In the genomic region with DNA sequence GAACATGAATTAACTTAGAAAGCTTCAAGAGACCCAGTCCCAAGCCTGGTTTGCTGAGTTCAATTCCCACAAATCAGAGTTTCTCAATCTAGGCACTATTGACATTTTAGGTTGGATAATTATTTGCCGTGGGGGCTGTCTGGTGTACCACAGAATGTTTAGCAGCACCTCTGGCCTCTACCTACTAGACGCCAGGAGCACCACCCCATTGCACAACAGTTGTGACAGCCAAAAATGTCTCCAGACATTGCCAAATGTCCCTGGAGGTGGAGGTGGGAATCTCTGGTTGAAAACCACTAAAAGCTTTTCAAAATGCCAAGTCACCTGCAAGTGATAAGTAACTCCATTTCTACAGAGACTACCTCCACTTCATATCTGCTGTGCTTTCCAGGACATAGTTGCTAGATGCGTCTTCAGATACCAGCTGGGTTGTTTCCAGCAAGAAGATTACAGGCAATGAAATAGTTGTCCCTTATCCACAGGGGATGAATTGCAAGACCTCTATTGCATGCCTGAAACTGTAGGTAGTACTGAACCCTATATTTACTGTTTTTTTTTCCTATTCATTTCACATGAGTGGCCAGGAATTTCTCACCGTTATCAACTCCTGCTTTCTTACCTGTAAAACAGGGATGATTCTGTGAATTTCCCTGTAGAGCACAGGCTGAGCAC, we compare ENCODE assay signal across 16 cellular contexts.
DNase-seq lines count a peak whose midpoint lies in the region; ATAC-seq, FAIRE-seq and TF ChIP-seq lines count a peak whose summit lies in the region.
"Had no signal": no experiment of that assay in that cellular context is flagged by ENCODE, and none has a peak within 500 bp of the region (broad histone marks: within the 10 kb centered on the region; RNA-seq: fewer than 3 reads in every experiment).

No MANE protein-coding gene starts in this region.

- no peaks in the 10 kb centered on the region for H3K36me3 ChIP-seq in K562 (ENCODE audit: control insufficient read depth, insufficient read depth, low read length)
- H3K36me3 ChIP-seq in right lobe of liver = no peaks in the 10 kb centered on the region
- H3K36me3 ChIP-seq: BLaER1 had no signal

- FAIRE-seq in K562 (lab: Jason Lieb, UNC) = peak; percentile 15
- no peak for FAIRE-seq in GM12892 (lab: Jason Lieb, UNC)

- intact Hi-C loops in K562 (cut with micrococcal nuclease) = no loop called here
- intact Hi-C loops in right lobe of liver (cut with DNase I) = no loop called here

- DNase-seq in K562 (ENCODE audit: extremely low read depth in 1 of 4, low spot score in 3 of 4) (no peak), islet precursor cell (peak; percentile 62), right lobe of liver (peak; percentile 27 to 69 (median 62)), renal cortical epithelial cell (ENCODE audit: low read depth) (peak; percentile 1), RKO (ENCODE audit: low spot score) (no peak), GM12892 (ENCODE audit: insufficient read length) (no peak)
- DNase-seq: 8988T; CD4-positive, alpha-beta memory T cell; DMS79 treated with DMSO at 0.1 percent for 48 hours; GF-D8; H7; HFFc6 had no signal

- TF ChIP-seq RAD21 in K562 (CRISPR knock-in tag; conservative IDR thresholded peaks at IDR 0.05 in 1 of 2, IDR thresholded peaks at IDR 0.05 in 1 of 2) = no peak

- TF ChIP-seq POLR2A in K562 (conservative IDR thresholded peaks at IDR 0.05) = no peak
- no peak for TF ChIP-seq POLR2A in right lobe of liver (IDR thresholded peaks at IDR 0.05)
- no peak for TF ChIP-seq POLR2A in GM12892 (IDR thresholded peaks at IDR 0.05; ENCODE audit: low read depth, low read length)

- ATAC-seq in K562 (no peak), right lobe of liver (peak; percentile 77 to 91 (median 90)), HG02885 (IDR thresholded peaks at IDR 0.05; ENCODE audit: poor library complexity, unreplicated experiment) (no peak)
- ATAC-seq: GM23338, HCT116 had no signal

- H4K20me1 ChIP-seq in K562 (replicated peaks; ENCODE audit: control insufficient read depth, insufficient read depth, low read length) = no peaks in the 10 kb centered on the region
- H4K20me1 ChIP-seq: BLaER1 had no signal

- H2AFZ ChIP-seq in K562 (ENCODE audit: low read depth, low read length) = no peak overlapping the region
- H2AFZ ChIP-seq: GM23338 had no signal

- no peak overlapping the region for H3K4me2 ChIP-seq in K562 (ENCODE audit: insufficient read depth, low read length)
- H3K4me2 ChIP-seq: BLaER1, GM23338 had no signal

- H3K9ac ChIP-seq in K562 (ENCODE audit: insufficient read depth in 1 of 2, low read depth in 2 of 2, low read length in 2 of 2) = no peak overlapping the region
- H3K9ac ChIP-seq: BLaER1 had no signal

- H3K4me3 ChIP-seq in K562 (no peak overlapping the region), right lobe of liver (no peak overlapping the region)
- H3K4me3 ChIP-seq: BLaER1, GM23338 had no signal

- POLR2A ChIA-PET in K562 (lab: Yijun Ruan, JAX) = no interaction called here

- no peak for TF ChIP-seq EP300 in K562 (IDR thresholded peaks at IDR 0.05; ENCODE audit: low read length)

- H3K4me1 ChIP-seq in K562 (replicated peaks in 1 of 2; ENCODE audit: control insufficient read depth in 2 of 2, insufficient read depth in 2 of 2, low read length in 2 of 2) = no peaks in the 10 kb centered on the region
- H3K4me1 ChIP-seq in right lobe of liver = peaks cover 0 to 12% (median 0%) of the 10 kb centered on the region in 4 donors
- H3K4me1 ChIP-seq: BLaER1 had no signal

- 19% methylated on average over 4 of the region's 4 CpGs for WGBS in K562 (ENCODE audit: insufficient coverage, low coverage, missing lambda C conversion rate)
- WGBS in right lobe of liver (ENCODE audit: insufficient coverage, low coverage, low lambda C conversion rate, missing lambda C conversion rate) = 81% methylated on average over 3 of the region's 4 CpGs

- no TSS peak for BruUV-seq in K562 (replicated peaks; lab: Mats Ljungman, UMichigan)

- H3K9me3 ChIP-seq in K562 (replicated peaks; ENCODE audit: control insufficient read depth, insufficient read depth, low read depth, low read length) = no peaks in the 10 kb centered on the region
- no peaks in the 10 kb centered on the region for H3K9me3 ChIP-seq in right lobe of liver
- H3K9me3 ChIP-seq: BLaER1 had no signal

- H3K27ac ChIP-seq in K562 (ENCODE audit: extremely low read depth, low read depth, low read length) (no peak overlapping the region), right lobe of liver (no peak overlapping the region)
- H3K27ac ChIP-seq: BLaER1 had no signal

- H3K79me2 ChIP-seq in K562 (ENCODE audit: control insufficient read depth, insufficient read depth, low read length) = no peaks in the 10 kb centered on the region

- H3K9me1 ChIP-seq in K562 (ENCODE audit: control insufficient read depth, insufficient read depth, low read length) = no peaks in the 10 kb centered on the region

- H3K27me3 ChIP-seq in K562 (ENCODE audit: control insufficient read depth in 2 of 2, insufficient read depth in 2 of 2, low read length in 2 of 2) (no peaks in the 10 kb centered on the region; a peak in 1 of 5 replicates), right lobe of liver (no peaks in the 10 kb centered on the region)
- H3K27me3 ChIP-seq: BLaER1 had no signal

- in situ Hi-C loops in K562 (cut with MboI) = no loop called here

- CTCF ChIA-PET in K562 (lab: Yijun Ruan, JAX; ENCODE audit: low intra/inter-chr PET ratio) = no interaction called here

- TF ChIP-seq CTCF in K562 (IDR thresholded peaks at IDR 0.05 in 2 of 3, conservative IDR thresholded peaks at IDR 0.05 in 1 of 3; ENCODE audit: insufficient read depth in 2 of 3, low read depth in 1 of 3, low read length in 3 of 3) = no peak
- peak in 1 of 4 donors; percentile 13 for TF ChIP-seq CTCF in right lobe of liver (IDR thresholded peaks at IDR 0.05)

TF ChIP-seq in K562, 482 proteins besides CTCF, POLR2A, EP300 and RAD21:
- no peak for TF ChIP-seq BCOR (IDR thresholded peaks at IDR 0.05)
- TF ChIP-seq, protein P1, sequence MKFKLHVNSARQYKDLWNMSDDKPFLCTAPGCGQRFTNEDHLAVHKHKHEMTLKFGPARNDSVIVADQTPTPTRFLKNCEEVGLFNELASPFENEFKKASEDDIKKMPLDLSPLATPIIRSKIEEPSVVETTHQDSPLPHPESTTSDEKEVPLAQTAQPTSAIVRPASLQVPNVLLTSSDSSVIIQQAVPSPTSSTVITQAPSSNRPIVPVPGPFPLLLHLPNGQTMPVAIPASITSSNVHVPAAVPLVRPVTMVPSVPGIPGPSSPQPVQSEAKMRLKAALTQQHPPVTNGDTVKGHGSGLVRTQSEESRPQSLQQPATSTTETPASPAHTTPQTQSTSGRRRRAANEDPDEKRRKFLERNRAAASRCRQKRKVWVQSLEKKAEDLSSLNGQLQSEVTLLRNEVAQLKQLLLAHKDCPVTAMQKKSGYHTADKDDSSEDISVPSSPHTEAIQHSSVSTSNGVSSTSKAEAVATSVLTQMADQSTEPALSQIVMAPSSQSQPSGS (CRISPR knock-in tag; IDR thresholded peaks at IDR 0.05) = no peak
- no peak for TF ChIP-seq COPS2 (conservative IDR thresholded peaks at IDR 0.05)
- no peak for TF ChIP-seq SMC3 (conservative IDR thresholded peaks at IDR 0.05; ENCODE audit: insufficient read depth, low read depth, low read length)
- TF ChIP-seq FUS (optimal IDR thresholded peaks at IDR 0.05; ENCODE audit: low read depth, low read length) = no peak
- no peak for TF ChIP-seq PML (IDR thresholded peaks at IDR 0.05; ENCODE audit: low read length)
- peak; percentile 78 for TF ChIP-seq CEBPB (tag; IDR thresholded peaks at IDR 0.05)
- no peak for TF ChIP-seq SIN3B (IDR thresholded peaks at IDR 0.05; ENCODE audit: low read depth)
- no peak for TF ChIP-seq U2AF2 (optimal IDR thresholded peaks at IDR 0.05; ENCODE audit: low read depth, low read length)
- no peak for TF ChIP-seq ADNP (tag; IDR thresholded peaks at IDR 0.05)
- TF ChIP-seq POU5F1 (IDR thresholded peaks at IDR 0.05; ENCODE audit: borderline replicate concordance, low read depth, low read length, partially characterized antibody) = no peak
- TF ChIP-seq TSC22D4 (tag; IDR thresholded peaks at IDR 0.05) = no peak
- peak; percentile 48; the same call in 1 of the 2 replicates for TF ChIP-seq NFE2 (IDR thresholded peaks at IDR 0.05; ENCODE audit: low read depth)
- no peak for TF ChIP-seq NCOA6 (IDR thresholded peaks at IDR 0.05)
- TF ChIP-seq SUPT5H (IDR thresholded peaks at IDR 0.05) = no peak

Comparison
In these comparisons a context has a peak if more than half of its experiments do, and no peak if none do; other contexts are left out.
1. ATAC-seq: peak in right lobe of liver (4 of 4); none in K562 (single experiment) and HG02885 (single experiment).
2. DNase-seq: peak in islet precursor cell (single experiment), right lobe of liver (3 of 3) and renal cortical epithelial cell (single experiment); none in K562 (0 of 4), RKO (single experiment) and GM12892 (single experiment).